9 cellular contexts compared by ENCODE assay signal in the genomic region with DNA sequence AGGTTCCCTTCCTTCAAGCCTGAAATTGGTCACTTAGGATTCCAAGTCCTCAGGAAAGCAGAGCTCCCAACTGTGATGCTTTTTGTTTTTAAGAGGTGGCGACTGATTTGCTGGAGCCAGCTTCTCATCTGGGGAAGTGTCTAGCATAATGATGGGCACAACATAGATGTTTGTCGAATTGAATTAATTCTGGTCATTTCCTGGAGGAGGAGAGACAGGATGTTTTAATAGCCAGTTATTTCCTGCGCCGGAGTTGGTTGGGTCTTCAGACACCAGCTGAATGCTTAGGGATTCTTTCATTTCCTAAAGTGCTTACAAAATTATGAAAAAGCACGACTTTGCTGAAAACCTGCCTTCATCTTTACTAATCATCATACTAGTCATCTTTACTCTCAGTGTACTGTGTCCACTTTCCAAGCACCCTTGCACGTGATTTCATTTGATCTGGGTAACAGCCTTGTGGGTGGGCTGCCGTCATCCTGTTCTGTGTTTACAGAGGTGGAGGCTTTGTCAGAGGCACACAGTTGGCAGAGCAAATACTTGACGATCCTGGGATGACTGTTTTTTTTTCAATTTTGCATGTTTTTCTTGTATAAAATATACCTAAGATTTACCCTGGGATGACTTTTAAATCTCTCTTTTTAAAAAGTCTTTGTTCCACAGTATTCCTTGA. TPM values are rescaled to one million over a fixed set of nuclear protein-coding genes. Genes with fewer than 3 reads are reported as not detected.
DNase-seq lines count a peak whose midpoint lies in the region; FAIRE-seq and TF ChIP-seq lines count a peak whose summit lies in the region.
"Had no signal": no experiment of that assay in that cellular context is flagged by ENCODE, and none has a peak within 500 bp of the region (broad histone marks: within the 10 kb centered on the region; RNA-seq: fewer than 3 reads in every experiment).

No MANE protein-coding gene starts in this region.

- H3K27me3 Mint-ChIP-seq in CD14-positive monocyte (ENCODE audit: low read depth in 3 of 3): peaks cover 0 to 2% (median 0%) of the 10 kb centered on the region in 3 donors

- peaks cover 7 to 9% of the 10 kb centered on the region in 2 donors for H3K36me3 Mint-ChIP-seq in CD14-positive monocyte

- H3K27ac ChIP-seq in A673 (ENCODE audit: low read depth, low read length, poor library complexity, severe bottlenecking): peak overlapping the region; percentile 84
- peak overlapping the region; percentile 5; the same call in 1 of the 2 replicates for H3K27ac ChIP-seq in SJCRH30
- H3K27ac ChIP-seq in kidney (ENCODE audit: low read depth in 2 of 2, low read length in 2 of 2): no peak overlapping the region

- H3K4me3 Mint-ChIP-seq in CD14-positive monocyte: peak overlapping the region in 1 of 2 donors; percentile 32

- TF ChIP-seq CTCF in A673 (conservative IDR thresholded peaks at IDR 0.05; ENCODE audit: low read depth, low read length) (no peak), kidney (IDR thresholded peaks at IDR 0.05; ENCODE audit: borderline replicate concordance, extremely low read depth, insufficient read depth) (no peak), CD14-positive monocyte (IDR thresholded peaks at IDR 0.05) (no peak)

- no peaks in the 10 kb centered on the region for H3K9me3 Mint-ChIP-seq in CD14-positive monocyte

- H3K4me3 ChIP-seq in A673 (ENCODE audit: low read depth, low read length, poor library complexity, severe bottlenecking): peak overlapping the region; percentile 28
- peak overlapping the region; percentile 24 for H3K4me3 ChIP-seq in SJCRH30
- no peak overlapping the region for H3K4me3 ChIP-seq in kidney (ENCODE audit: low read length in 2 of 2)

- no TSS peak for BruUV-seq in A673 (replicated peaks; lab: Mats Ljungman, UMichigan)

- H3K9me3 ChIP-seq in A673 (ENCODE audit: low read depth, low read length, poor library complexity, severe bottlenecking) (no peaks in the 10 kb centered on the region), SJCRH30 (replicated peaks) (no peaks in the 10 kb centered on the region), kidney (ENCODE audit: control insufficient read depth in 1 of 2, low read length in 2 of 2) (no peaks in the 10 kb centered on the region)

- CTCF ChIA-PET in A673 (lab: Charles Lee): interaction anchor here (0.5 to 1.2 kb wide), 3 partner anchors 24 to 566 kb away, joined by 4 to 9 read pairs (median 6); no protein-coding TSS in a partner anchor

- H3K27ac Mint-ChIP-seq in CD14-positive monocyte: peak overlapping the region in 1 of 7 donors; percentile 60

- H3K4me1 Mint-ChIP-seq in CD14-positive monocyte: peaks cover 16% of the 10 kb centered on the region

- intact Hi-C loops in A673 (cut with micrococcal nuclease; ENCODE audit: unreplicated experiment): no loop called here
- intact Hi-C loops in kidney (cut with DNase I): loop anchor here (10.0 kb wide), 1 partner anchor 102 kb away; a partner anchor contains a TSS
- intact Hi-C loops in CD14-positive monocyte (cut with micrococcal nuclease): no loop called here

- DNase-seq in A673 (ENCODE audit: low spot score): peak; percentile 99
- DNase-seq in COR-L47 (lab: John Stamatoyannopoulos, UW): peak; percentile 47
- DNase-seq in SJCRH30: peak; percentile 72 to 75
- peak; percentile 70 for DNase-seq in fibroblast of gingiva (ENCODE audit: low read depth)
- DNase-seq in kidney: no peak
- DNase-seq in stimulated activated CD4-positive, alpha-beta T cell treated with anti-CD3 and anti-CD28 coated beads, Interleukin-4, amount 100 ng/mL, for 4 hours: no peak
- no peak for DNase-seq in CD14-positive monocyte (ENCODE audit: low spot score)
- no peak for DNase-seq in hippocampal formation (lab: John Stamatoyannopoulos, UW)

- POLR2A ChIA-PET in A673 (lab: Charles Lee; ENCODE audit: low non-redundant PET): no interaction called here

- H3K9ac ChIP-seq in kidney (ENCODE audit: low read length in 2 of 2): no peak overlapping the region

- H3K27me3 ChIP-seq in A673 (replicated peaks; ENCODE audit: insufficient read depth, low read depth, low read length, poor library complexity): no peaks in the 10 kb centered on the region
- H3K27me3 ChIP-seq in SJCRH30: no peaks in the 10 kb centered on the region

- H3K36me3 ChIP-seq in A673 (ENCODE audit: insufficient read depth, low read length, poor library complexity, severe bottlenecking) (peaks cover 5% of the 10 kb centered on the region), SJCRH30 (no peaks in the 10 kb centered on the region; the same call in 1 of the 2 replicates), kidney (ENCODE audit: control insufficient read depth in 1 of 2, insufficient read depth in 2 of 2, low read length in 2 of 2) (no peaks in the 10 kb centered on the region)

- FAIRE-seq in kidney (lab: Jason Lieb, UNC): no peak
- FAIRE-seq: H1 had no signal

- peaks cover 71% of the 10 kb centered on the region for H3K4me1 ChIP-seq in A673 (ENCODE audit: insufficient read depth, low read length, poor library complexity, severe bottlenecking)
- H3K4me1 ChIP-seq in SJCRH30: peaks cover 15% of the 10 kb centered on the region
- no peaks in the 10 kb centered on the region for H3K4me1 ChIP-seq in kidney (ENCODE audit: control insufficient read depth in 1 of 2, insufficient read depth in 1 of 2, low read depth in 1 of 2, low read length in 2 of 2)

RNA-seq across cellular contexts. Expression of a gene that starts 49.5 kb away (rescaled TPM):
- 53.9 and 56.7 TPM in 2 replicates for total RNA-seq in A673 (2021)
- 26.3 and 34.0 TPM in 2 replicates for total RNA-seq in SJCRH30 (2014; rRNA removed; shearing (Covaris generic))
- 35.5 TPM for total RNA-seq in kidney
- 18.0 TPM for polyA plus RNA-seq in kidney (ENCODE audit: insufficient read depth, low read depth, low replicate concordance)
- 1 to 10 TPM in 1 of 2 donors, under 1 TPM in 1; 0.75 to 2.7 TPM for polyA plus RNA-seq in CD14-positive monocyte

Comparison
In these comparisons a context has a peak if more than half of its experiments do, and no peak if none do; other contexts are left out.
1. DNase-seq: peak in A673 (single experiment), COR-L47 (single experiment), SJCRH30 (2 of 2) and fibroblast of gingiva (single experiment); none in kidney (single experiment), stimulated activated CD4-positive, alpha-beta T cell treated with anti-CD3 and anti-CD28 coated beads, Interleukin-4, amount 100 ng/mL, for 4 hours (0 of 2), CD14-positive monocyte (single experiment) and hippocampal formation (0 of 2).
2. H3K27ac ChIP-seq: peak in A673 (single experiment) and SJCRH30 (single experiment); none in kidney (0 of 2).
3. H3K4me3 ChIP-seq: peak in A673 (single experiment) and SJCRH30 (single experiment); none in kidney (0 of 2).